In genomic region chr2:235669983-235670962, GRCh38 we compare ENCODE assay signal across 1 cellular context.
TF ChIP-seq lines count a peak whose summit lies in the region.

No MANE protein-coding gene starts in this region.

TF ChIP-seq in HepG2, 621 proteins besides CTCF, POLR2A, EP300 and RAD21 (continued from another document):
- TF ChIP-seq ZNF687 (CRISPR knock-in tag; IDR thresholded peaks at IDR 0.05) (peak; percentile 19; the same call in 1 of the 2 replicates), ZNF777 (CRISPR knock-in tag; IDR thresholded peaks at IDR 0.05) (peak; percentile 87), STAG1 (CRISPR knock-in tag; IDR thresholded peaks at IDR 0.05) (peak; percentile 68), HMGXB4 (CRISPR knock-in tag; IDR thresholded peaks at IDR 0.05; ENCODE audit: borderline replicate concordance in 1 of 2, low read depth in 1 of 2) (peak in 1 of 2 experiments; percentile 30; a peak in 1 of 4 replicates), ZNF609 (CRISPR knock-in tag; IDR thresholded peaks at IDR 0.05; ENCODE audit: borderline replicate concordance) (no peak), ZNF331 (CRISPR knock-in tag; IDR thresholded peaks at IDR 0.05) (no peak), ZNF574 (CRISPR knock-in tag; IDR thresholded peaks at IDR 0.05) (no peak), ZNF446 (CRISPR knock-in tag; IDR thresholded peaks at IDR 0.05) (0 out of 2 replicates have a peak, but pooled peaks have one; percentile 20), ZNF770 (CRISPR knock-in tag; IDR thresholded peaks at IDR 0.05) (peak; percentile 41), ZNF362 (CRISPR knock-in tag; IDR thresholded peaks at IDR 0.05; ENCODE audit: borderline replicate concordance) (no peak), ARNT (IDR thresholded peaks at IDR 0.05) (no peak), ZFY (CRISPR knock-in tag; IDR thresholded peaks at IDR 0.05) (peak; percentile 69), ZSCAN20 (CRISPR knock-in tag; IDR thresholded peaks at IDR 0.05; ENCODE audit: borderline replicate concordance) (no peak), HOXA3 (CRISPR knock-in tag; IDR thresholded peaks at IDR 0.05) (peak; percentile 26; the same call in 1 of the 2 replicates), XRCC5 (optimal IDR thresholded peaks at IDR 0.05; ENCODE audit: low read length) (peak; percentile 18), GATA4 (IDR thresholded peaks at IDR 0.05; ENCODE audit: borderline replicate concordance, low read depth) (no peak), MYC (CRISPR knock-in tag; IDR thresholded peaks at IDR 0.05; ENCODE audit: borderline replicate concordance) (peak; percentile 58; the same call in 1 of the 2 replicates), HNRNPLL (IDR thresholded peaks at IDR 0.05; ENCODE audit: low read depth, low read length, poor library complexity, severe bottlenecking) (peak; percentile 90), KAT2B (IDR thresholded peaks at IDR 0.05; ENCODE audit: borderline replicate concordance, low read depth, low read length) (no peak), ZNF773 (CRISPR knock-in tag; IDR thresholded peaks at IDR 0.05; ENCODE audit: borderline replicate concordance) (peak; percentile 33; the same call in 1 of the 2 replicates), ZNF225 (CRISPR knock-in tag; IDR thresholded peaks at IDR 0.05) (0 out of 2 replicates have a peak, but pooled peaks have one; percentile 10), HNRNPK (IDR thresholded peaks at IDR 0.05; ENCODE audit: low read depth, low read length, poor library complexity, severe bottlenecking) (no peak), MLLT10 (CRISPR knock-in tag; IDR thresholded peaks at IDR 0.05) (no peak), CCDC6 (CRISPR knock-in tag; IDR thresholded peaks at IDR 0.05) (0 out of 2 replicates have a peak, but pooled peaks have one; percentile 27), JUND (CRISPR knock-in tag; IDR thresholded peaks at IDR 0.05) (no peak)
